12 cellular contexts compared by ENCODE assay signal in genomic region chr21:16455978-16456377, GRCh38.
DNase-seq lines count a peak whose midpoint lies in the region; ATAC-seq and TF ChIP-seq lines count a peak whose summit lies in the region.
"Had no signal": no experiment of that assay in that cellular context is flagged by ENCODE, and none has a peak within 500 bp of the region (broad histone marks: within the 10 kb centered on the region; RNA-seq: fewer than 3 reads in every experiment).

No MANE protein-coding gene starts in this region.

- peaks cover 0 to 7% (median under 1%) of the 10 kb centered on the region in 8 donors for H3K9me3 Mint-ChIP-seq in CD4-positive, alpha-beta memory T cell
- H3K9me3 Mint-ChIP-seq in activated T-cell treated with anti-CD3 and anti-CD28 coated beads, Interleukin-2, amount 50 U/mL, for 24 hours, result peaks cover 5% of the 10 kb centered on the region

- no peak overlapping the region for H3K27ac Mint-ChIP-seq in CD4-positive, alpha-beta memory T cell
- H3K27ac Mint-ChIP-seq in activated T-cell treated with anti-CD3 and anti-CD28 coated beads, Interleukin-2, amount 50 U/mL, for 24 hours, result no peak overlapping the region
- H3K27ac Mint-ChIP-seq: naive B cell had no signal

- CTCF ChIA-PET in CD4-positive, alpha-beta memory T cell (lab: Charles Lee; ENCODE audit: partially characterized antibody), result no interaction called here

- H3K4me3 ChIP-seq in right atrium auricular region (no peak overlapping the region), dorsolateral prefrontal cortex (peak overlapping the region in 58 of 59 donors; percentile 2 to 63 (median 42))
- H3K4me3 ChIP-seq in CD4-positive, alpha-beta memory T cell (ENCODE audit: low read length in 2 of 2), result no peak overlapping the region
- H3K4me3 ChIP-seq: upper lobe of right lung had no signal

- H3K4me1 Mint-ChIP-seq in CD4-positive, alpha-beta memory T cell, result no peaks in the 10 kb centered on the region
- H3K4me1 Mint-ChIP-seq in activated T-cell treated with anti-CD3 and anti-CD28 coated beads, Interleukin-2, amount 50 U/mL, for 24 hours (ENCODE audit: low read depth), result no peaks in the 10 kb centered on the region
- H3K4me1 Mint-ChIP-seq: naive B cell had no signal

- H3K36me3 Mint-ChIP-seq in CD4-positive, alpha-beta memory T cell, result no peaks in the 10 kb centered on the region
- H3K36me3 Mint-ChIP-seq in activated T-cell treated with anti-CD3 and anti-CD28 coated beads, Interleukin-2, amount 50 U/mL, for 24 hours (ENCODE audit: low read depth), result no peaks in the 10 kb centered on the region
- H3K36me3 Mint-ChIP-seq: naive B cell had no signal

- H3K27me3 Mint-ChIP-seq in CD4-positive, alpha-beta memory T cell, result no peaks in the 10 kb centered on the region
- no peaks in the 10 kb centered on the region for H3K27me3 Mint-ChIP-seq in activated T-cell treated with anti-CD3 and anti-CD28 coated beads, Interleukin-2, amount 50 U/mL, for 24 hours
- H3K27me3 Mint-ChIP-seq: naive B cell had no signal

- H3K4me3 Mint-ChIP-seq in CD4-positive, alpha-beta memory T cell, result no peak overlapping the region
- H3K4me3 Mint-ChIP-seq in activated T-cell treated with anti-CD3 and anti-CD28 coated beads, Interleukin-2, amount 50 U/mL, for 24 hours, result no peak overlapping the region
- H3K4me3 Mint-ChIP-seq: naive B cell had no signal

- H3K9me3 ChIP-seq in right atrium auricular region, result no peaks in the 10 kb centered on the region
- peaks cover 0 to 4% of the 10 kb centered on the region in 2 donors for H3K9me3 ChIP-seq in CD4-positive, alpha-beta memory T cell (ENCODE audit: control insufficient read depth in 1 of 2, low read length in 2 of 2)
- H3K9me3 ChIP-seq: Caco-2, upper lobe of right lung had no signal

- intact Hi-C loops in Right ventricle myocardium superior (cut with DNase I), result no loop called here
- intact Hi-C loops in dorsolateral prefrontal cortex (cut with DNase I), result loop anchor here (5.0 to 10.0 kb wide), 3 partner anchors 76 to 129 kb away; no protein-coding TSS in a partner anchor
- intact Hi-C loops in CD4-positive, alpha-beta memory T cell (cut with micrococcal nuclease), result no loop called here

- peaks cover 0 to 27% of the 10 kb centered on the region in 2 donors for H3K4me1 ChIP-seq in right atrium auricular region
- H3K4me1 ChIP-seq in CD4-positive, alpha-beta memory T cell (ENCODE audit: insufficient read depth, low read length), result no peaks in the 10 kb centered on the region
- H3K4me1 ChIP-seq: Caco-2, upper lobe of right lung had no signal

- no peaks in the 10 kb centered on the region for H3K36me3 ChIP-seq in right atrium auricular region
- H3K36me3 ChIP-seq in CD4-positive, alpha-beta memory T cell (ENCODE audit: insufficient read depth, low read length), result no peaks in the 10 kb centered on the region
- H3K36me3 ChIP-seq: upper lobe of right lung had no signal

- DNase-seq in Right ventricle myocardium superior, result no peak
- DNase-seq in right atrium auricular region (ENCODE audit: low spot score), result no peak
- peak in 8 of 10 donors; percentile 7 to 61 (median 54) for DNase-seq in dorsolateral prefrontal cortex
- peak; percentile 64 for DNase-seq in middle frontal gyrus (ENCODE audit: extremely low spot score, low spot score)
- DNase-seq in CD4-positive, alpha-beta memory T cell, result no peak
- DNase-seq in activated T-cell treated with anti-CD3 and anti-CD28 coated beads, Interleukin-2, amount 50 U/mL, for 24 hours, result no peak
- DNase-seq: Caco-2, naive B cell, NCI-H1105 treated with DMSO at 0.1 percent for 48 hours, upper lobe of right lung had no signal

- TF ChIP-seq CTCF in right atrium auricular region (IDR thresholded peaks at IDR 0.05) (no peak), dorsolateral prefrontal cortex (IDR thresholded peaks at IDR 0.05 in 54 of 56, conservative IDR thresholded peaks at IDR 0.05 in 2 of 56; ENCODE audit: low read depth in 1 of 56, partially characterized antibody in 56 of 56) (peak in 6 of 56 donors; percentile 6 to 41 (median 12))

- POLR2A ChIA-PET in CD4-positive, alpha-beta memory T cell (lab: Charles Lee; ENCODE audit: partially characterized antibody), result no interaction called here

- H3K27me3 ChIP-seq in right atrium auricular region (no peaks in the 10 kb centered on the region), dorsolateral prefrontal cortex (no peaks in the 10 kb centered on the region)
- no peaks in the 10 kb centered on the region for H3K27me3 ChIP-seq in CD4-positive, alpha-beta memory T cell (ENCODE audit: insufficient read depth, low read length)
- H3K27me3 ChIP-seq: upper lobe of right lung had no signal

- ATAC-seq in Right ventricle myocardium superior (ENCODE audit: poor library complexity) (peak; percentile 22), HG02759 (IDR thresholded peaks at IDR 0.05; ENCODE audit: unreplicated experiment) (no peak), HG03039 (IDR thresholded peaks at IDR 0.05; ENCODE audit: unreplicated experiment) (no peak)
- ATAC-seq: upper lobe of right lung had no signal

- H3K27ac ChIP-seq in right atrium auricular region (peak overlapping the region in 1 of 2 donors; percentile 22), dorsolateral prefrontal cortex (peak overlapping the region in 43 of 59 donors; percentile 1 to 70 (median 40))
- no peak overlapping the region for H3K27ac ChIP-seq in CD4-positive, alpha-beta memory T cell (ENCODE audit: low read depth, low read length)
- H3K27ac ChIP-seq: upper lobe of right lung had no signal

Comparison
In these comparisons a context has a peak if more than half of its experiments do, and no peak if none do; other contexts are left out.
1. DNase-seq: peak in dorsolateral prefrontal cortex (8 of 10) and middle frontal gyrus (single experiment); none in Right ventricle myocardium superior (single experiment), right atrium auricular region (single experiment), CD4-positive, alpha-beta memory T cell (0 of 5) and activated T-cell treated with anti-CD3 and anti-CD28 coated beads, Interleukin-2, amount 50 U/mL, for 24 hours (single experiment).
2. H3K4me3 ChIP-seq: peak in dorsolateral prefrontal cortex (58 of 59); none in right atrium auricular region (0 of 2) and CD4-positive, alpha-beta memory T cell (0 of 2).
3. intact Hi-C loops: an anchor here in dorsolateral prefrontal cortex (5.0 to 10.0 kb wide); none called in Right ventricle myocardium superior and CD4-positive, alpha-beta memory T cell.